ENCODE assay signal across 20 cellular contexts in the genomic region with DNA sequence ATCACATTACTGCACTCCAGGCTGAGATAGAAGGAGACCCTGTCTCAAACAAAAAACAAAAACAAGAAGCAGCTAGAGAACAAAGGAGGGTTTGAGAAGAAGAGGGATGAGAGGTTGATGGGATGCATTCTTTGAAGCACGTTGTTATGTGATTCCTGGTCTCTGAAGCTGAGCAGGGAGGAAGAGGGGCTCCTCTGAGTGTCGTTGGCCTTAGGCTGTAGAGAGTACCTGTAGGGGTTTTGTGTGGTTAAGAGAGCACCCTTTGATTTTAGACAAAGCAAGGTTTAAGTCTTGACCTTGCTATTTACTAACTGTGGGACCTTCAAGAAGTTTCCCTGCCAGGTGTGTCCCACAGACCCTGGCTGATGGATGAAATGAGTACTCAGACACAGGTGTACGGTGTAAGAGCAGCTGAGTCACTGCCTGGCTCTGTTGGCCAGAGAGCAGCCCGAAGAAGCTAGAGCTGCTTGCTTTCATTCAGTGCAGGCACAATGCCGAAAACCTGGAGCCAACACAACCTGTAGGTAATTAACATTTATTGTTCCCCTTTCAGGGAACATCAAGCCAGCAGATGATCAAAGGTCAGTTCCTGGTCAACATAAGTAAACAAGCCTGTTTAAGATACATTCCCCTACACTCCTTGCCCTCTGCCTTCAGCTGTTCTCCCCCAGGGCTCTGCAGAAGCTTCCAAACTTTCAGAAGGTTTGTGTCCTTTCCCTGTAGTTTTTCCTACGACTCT.
DNase-seq lines count a peak whose midpoint lies in the region; ATAC-seq and TF ChIP-seq lines count a peak whose summit lies in the region.
"Had no signal": no experiment of that assay in that cellular context is flagged by ENCODE, and none has a peak within 500 bp of the region (broad histone marks: within the 10 kb centered on the region; RNA-seq: fewer than 3 reads in every experiment).

No MANE protein-coding gene starts in this region.

- TF ChIP-seq CTCF in 22Rv1 (IDR thresholded peaks at IDR 0.05), result no peak
- no peak for TF ChIP-seq CTCF in LNCaP clone FGC (IDR thresholded peaks at IDR 0.05; ENCODE audit: control insufficient read depth, extremely low read depth, insufficient read depth)
- TF ChIP-seq CTCF in mucosa of descending colon (IDR thresholded peaks at IDR 0.05), result no peak

- H3K9me3 ChIP-seq in mucosa of descending colon, result no peaks in the 10 kb centered on the region
- H3K9me3 ChIP-seq in CD4-positive, alpha-beta memory T cell (ENCODE audit: control insufficient read depth in 1 of 2, low read length in 2 of 2), result no peaks in the 10 kb centered on the region

- H3K27me3 Mint-ChIP-seq in CD4-positive, alpha-beta memory T cell, result peaks cover 1 to 2% of the 10 kb centered on the region in 2 donors
- H3K27me3 Mint-ChIP-seq in immature natural killer cell (ENCODE audit: low read depth in 3 of 3), result peaks cover 3 to 7% (median 3%) of the 10 kb centered on the region in 3 donors

- DNase-seq in LNCaP clone FGC (ENCODE audit: low read depth) (peak; percentile 79), caudate nucleus (lab: John Stamatoyannopoulos, UW) (peak in 1 of 61 donors; percentile 19), mucosa of descending colon (peak; percentile 69 to 84 (median 75)), immature natural killer cell (no peak), NOMO-1 treated with DMSO at 0.1 percent for 48 hours (lab: John Stamatoyannopoulos, UW; ENCODE audit: unreplicated experiment) (no peak), activated T-cell treated with anti-CD3 and anti-CD28 coated beads for 4 hours (no peak)
- DNase-seq in CD4-positive, alpha-beta memory T cell, result no peak
- DNase-seq: activated CD8-positive, alpha-beta T cell treated with anti-CD3 and anti-CD28 coated beads for 36 hours; activated naive CD8-positive, alpha-beta T cell treated with anti-CD3 and anti-CD28 coated beads for 36 hours; activated T-cell treated with anti-CD3 and anti-CD28 coated beads, Interleukin-2, amount 50 U/mL, for 72 hours; brain microvascular endothelial cell; CD4-positive, alpha-beta T cell; EL; erythroblast; glutamatergic neuron; mesendoderm; NCI-H2081; NCI-H524 had no signal

- H3K27ac ChIP-seq in 22Rv1 (peak overlapping the region; percentile 58), caudate nucleus (ENCODE audit: low read depth, low read length) (peak overlapping the region; percentile 60)
- H3K27ac ChIP-seq in CD4-positive, alpha-beta memory T cell (ENCODE audit: low read depth, low read length), result no peak overlapping the region
- H3K27ac ChIP-seq: brain microvascular endothelial cell, neural progenitor cell had no signal

- H3K27ac Mint-ChIP-seq in CD4-positive, alpha-beta memory T cell, result no peak overlapping the region
- no peak overlapping the region for H3K27ac Mint-ChIP-seq in immature natural killer cell
- H3K27ac Mint-ChIP-seq: activated CD8-positive, alpha-beta T cell treated with anti-CD3 and anti-CD28 coated beads for 36 hours; activated naive CD8-positive, alpha-beta T cell treated with anti-CD3 and anti-CD28 coated beads for 36 hours; activated T-cell treated with anti-CD3 and anti-CD28 coated beads, Interleukin-2, amount 50 U/mL, for 72 hours; CD4-positive, alpha-beta T cell; neural progenitor cell had no signal

- no peaks in the 10 kb centered on the region for H3K36me3 ChIP-seq in mucosa of descending colon (ENCODE audit: low read depth)
- no peaks in the 10 kb centered on the region for H3K36me3 ChIP-seq in CD4-positive, alpha-beta memory T cell (ENCODE audit: insufficient read depth, low read length)
- H3K36me3 ChIP-seq: brain microvascular endothelial cell, neural progenitor cell had no signal

- intact Hi-C loops in mucosa of descending colon (cut with DNase I, micrococcal nuclease), result no loop called here
- intact Hi-C loops in CD4-positive, alpha-beta memory T cell (cut with micrococcal nuclease), result no loop called here

- no peak overlapping the region for H3K4me3 Mint-ChIP-seq in CD4-positive, alpha-beta memory T cell
- H3K4me3 Mint-ChIP-seq in immature natural killer cell, result no peak overlapping the region
- H3K4me3 Mint-ChIP-seq: activated CD8-positive, alpha-beta T cell treated with anti-CD3 and anti-CD28 coated beads for 36 hours; activated naive CD8-positive, alpha-beta T cell treated with anti-CD3 and anti-CD28 coated beads for 36 hours; activated T-cell treated with anti-CD3 and anti-CD28 coated beads, Interleukin-2, amount 50 U/mL, for 72 hours; CD4-positive, alpha-beta T cell; neural progenitor cell had no signal

- H3K36me3 Mint-ChIP-seq in CD4-positive, alpha-beta memory T cell, result no peaks in the 10 kb centered on the region
- no peaks in the 10 kb centered on the region for H3K36me3 Mint-ChIP-seq in immature natural killer cell
- H3K36me3 Mint-ChIP-seq: activated naive CD8-positive, alpha-beta T cell treated with anti-CD3 and anti-CD28 coated beads for 36 hours; neural progenitor cell had no signal

- no peaks in the 10 kb centered on the region for H3K4me1 Mint-ChIP-seq in CD4-positive, alpha-beta memory T cell
- H3K4me1 Mint-ChIP-seq in immature natural killer cell, result no peaks in the 10 kb centered on the region
- H3K4me1 Mint-ChIP-seq: activated naive CD8-positive, alpha-beta T cell treated with anti-CD3 and anti-CD28 coated beads for 36 hours had no signal

- POLR2A ChIA-PET in CD4-positive, alpha-beta memory T cell (lab: Charles Lee; ENCODE audit: partially characterized antibody), result no interaction called here

- no peak overlapping the region for H3K4me3 ChIP-seq in LNCaP clone FGC (ENCODE audit: low read depth, low read length)
- H3K4me3 ChIP-seq in mucosa of descending colon, result no peak overlapping the region
- no peak overlapping the region for H3K4me3 ChIP-seq in CD4-positive, alpha-beta memory T cell (ENCODE audit: low read length in 2 of 2)
- H3K4me3 ChIP-seq: neural progenitor cell had no signal

- no peaks in the 10 kb centered on the region for H3K27me3 ChIP-seq in CD4-positive, alpha-beta memory T cell (ENCODE audit: insufficient read depth, low read length)
- H3K27me3 ChIP-seq: brain microvascular endothelial cell, neural progenitor cell had no signal

- CTCF ChIA-PET in CD4-positive, alpha-beta memory T cell (lab: Charles Lee; ENCODE audit: partially characterized antibody), result interaction anchor here (1.4 kb wide), 1 partner anchor 22 kb away, joined by 6 read pairs; no protein-coding TSS in a partner anchor

- peak; percentile 92 for ATAC-seq in mucosa of descending colon
- ATAC-seq: activated CD8-positive, alpha-beta T cell treated with anti-CD3 and anti-CD28 coated beads for 36 hours; activated T-cell treated with anti-CD3 and anti-CD28 coated beads, Interleukin-2, amount 50 U/mL, for 72 hours had no signal

- H3K4me1 ChIP-seq in mucosa of descending colon (ENCODE audit: low read depth), result peaks cover 27% of the 10 kb centered on the region
- no peaks in the 10 kb centered on the region for H3K4me1 ChIP-seq in CD4-positive, alpha-beta memory T cell (ENCODE audit: insufficient read depth, low read length)

- H3K9me3 Mint-ChIP-seq in CD4-positive, alpha-beta memory T cell, result peaks cover 0 to 3% (median 0%) of the 10 kb centered on the region in 8 donors
- H3K9me3 Mint-ChIP-seq in immature natural killer cell, result no peaks in the 10 kb centered on the region
- H3K9me3 Mint-ChIP-seq: activated CD8-positive, alpha-beta T cell treated with anti-CD3 and anti-CD28 coated beads for 36 hours; activated naive CD8-positive, alpha-beta T cell treated with anti-CD3 and anti-CD28 coated beads for 36 hours; activated T-cell treated with anti-CD3 and anti-CD28 coated beads, Interleukin-2, amount 50 U/mL, for 72 hours; neural progenitor cell had no signal

Comparison
In these comparisons a context has a peak if more than half of its experiments do, and no peak if none do; other contexts are left out.
1. DNase-seq: peak in LNCaP clone FGC (single experiment) and mucosa of descending colon (3 of 3); none in CD4-positive, alpha-beta memory T cell (0 of 5), immature natural killer cell (0 of 3), NOMO-1 treated with DMSO at 0.1 percent for 48 hours (single experiment) and activated T-cell treated with anti-CD3 and anti-CD28 coated beads for 4 hours (single experiment).